In the genomic region with DNA sequence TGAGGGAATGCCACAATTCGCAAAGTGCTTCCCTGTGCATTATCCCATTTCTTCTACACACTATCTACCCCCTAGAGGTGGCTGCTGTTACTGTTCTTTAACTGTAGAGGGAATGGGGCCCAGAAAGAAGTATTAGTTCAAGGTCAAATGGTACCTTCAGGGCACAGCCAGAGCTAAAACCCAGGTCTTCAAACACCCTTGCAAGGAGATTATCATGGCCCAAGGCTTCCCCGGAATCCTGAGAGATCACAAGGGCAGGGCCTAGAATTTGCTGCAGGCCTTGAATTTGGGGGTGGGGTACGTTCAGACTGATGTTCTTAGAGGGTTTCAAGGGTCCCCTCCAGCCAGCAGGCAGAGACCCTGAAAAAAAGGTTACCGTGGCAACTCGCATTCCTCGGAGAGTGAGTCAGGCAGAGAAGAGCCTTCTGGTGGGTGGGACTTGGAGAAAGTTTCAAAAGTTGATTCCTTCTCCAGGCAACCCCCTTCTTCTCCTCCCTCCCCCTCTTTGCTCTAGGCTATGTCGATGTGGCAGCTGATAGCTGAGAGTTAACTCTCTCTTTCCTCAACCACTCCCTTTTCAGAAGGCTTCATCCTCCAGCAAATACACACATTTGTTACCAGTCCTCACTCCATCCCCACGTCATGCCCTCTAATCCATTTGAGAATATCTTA, we compare ENCODE assay signal across 8 cellular contexts. TPM values are rescaled to one million over a fixed set of nuclear protein-coding genes. Genes with fewer than 3 reads are reported as not detected.
DNase-seq lines count a peak whose midpoint lies in the region; ATAC-seq and TF ChIP-seq lines count a peak whose summit lies in the region.

No MANE protein-coding gene starts in this region.

- no peaks in the 10 kb centered on the region for H3K79me2 ChIP-seq in SU-DHL-6 (ENCODE audit: insufficient read depth, low read length)

- no peaks in the 10 kb centered on the region for H4K20me1 ChIP-seq in SU-DHL-6 (ENCODE audit: low read depth, low read length)

- no peaks in the 10 kb centered on the region for H3K9me2 ChIP-seq in SU-DHL-6 (replicated peaks; ENCODE audit: insufficient read depth, low read length)

- H2AFZ ChIP-seq in SU-DHL-6 (ENCODE audit: low read depth, low read length, severe bottlenecking): no peak overlapping the region

- no peaks in the 10 kb centered on the region for H3K9me3 ChIP-seq in SU-DHL-6 (ENCODE audit: insufficient read depth, low read length)

- H3K27me3 ChIP-seq in SU-DHL-6 (ENCODE audit: low read length): no peaks in the 10 kb centered on the region
- no peaks in the 10 kb centered on the region for H3K27me3 ChIP-seq in rectal smooth muscle tissue (ENCODE audit: control insufficient read depth, insufficient read depth, low read length)

- no peak overlapping the region for H3K4me2 ChIP-seq in SU-DHL-6 (ENCODE audit: low read depth, low read length, poor library complexity, severe bottlenecking)

- peaks cover 32% of the 10 kb centered on the region for H3K4me1 ChIP-seq in rectal smooth muscle tissue (ENCODE audit: control insufficient read depth, insufficient read depth, low read length)

- intact Hi-C loops in Right ventricle myocardium superior (cut with DNase I): no loop called here

- no peaks in the 10 kb centered on the region for H3F3A ChIP-seq in SU-DHL-6 (ENCODE audit: insufficient read depth)

- H3K9ac ChIP-seq in SU-DHL-6 (ENCODE audit: low read length) (no peak overlapping the region), rectal smooth muscle tissue (ENCODE audit: low read length) (no peak overlapping the region)

- DNase-seq in Right ventricle myocardium superior (no peak), T-helper 2 cell (no peak), NOMO-1 treated with dmso at 0.1 percent for 144 hours (lab: John Stamatoyannopoulos, UW; ENCODE audit: unreplicated experiment) (no peak)
- no peak for DNase-seq in activated naive CD4-positive, alpha-beta T cell treated with anti-CD3 and anti-CD28 coated beads, Interleukin-2, amount 50 U/mL, for 16 hours

- peak; percentile 61 for ATAC-seq in Right ventricle myocardium superior (ENCODE audit: poor library complexity)
- no peak for ATAC-seq in GM21723 (IDR thresholded peaks at IDR 0.05; ENCODE audit: unreplicated experiment)

- H3K27ac ChIP-seq in SU-DHL-6 (ENCODE audit: low read depth, low read length) (no peak overlapping the region), rectal smooth muscle tissue (ENCODE audit: low read depth, low read length) (peak overlapping the region; percentile 85)

- TF ChIP-seq CTCF in GM12872 (IDR thresholded peaks at IDR 0.05; ENCODE audit: insufficient read depth, low read depth, low read length): peak; percentile 41; the same call in 2 of the 3 replicates
- TF ChIP-seq CTCF in SU-DHL-6 (IDR thresholded peaks at IDR 0.05; ENCODE audit: insufficient read depth, low read length, poor library complexity, severe bottlenecking): peak; percentile 12

- no peaks in the 10 kb centered on the region for H3K36me3 ChIP-seq in SU-DHL-6 (ENCODE audit: low read length)
- H3K36me3 ChIP-seq in rectal smooth muscle tissue (ENCODE audit: control insufficient read depth, insufficient read depth, low read length): no peaks in the 10 kb centered on the region

- no peak overlapping the region for H3K4me3 ChIP-seq in SU-DHL-6 (ENCODE audit: insufficient read depth, low read length, poor library complexity, severe bottlenecking)
- peak overlapping the region; percentile 87 for H3K4me3 ChIP-seq in rectal smooth muscle tissue (ENCODE audit: low read length)

RNA-seq across cellular contexts. Expression of a gene that starts 1.9 kb away (rescaled TPM):
- 435 TPM for total RNA-seq in Right ventricle myocardium superior
